In the genomic region with DNA sequence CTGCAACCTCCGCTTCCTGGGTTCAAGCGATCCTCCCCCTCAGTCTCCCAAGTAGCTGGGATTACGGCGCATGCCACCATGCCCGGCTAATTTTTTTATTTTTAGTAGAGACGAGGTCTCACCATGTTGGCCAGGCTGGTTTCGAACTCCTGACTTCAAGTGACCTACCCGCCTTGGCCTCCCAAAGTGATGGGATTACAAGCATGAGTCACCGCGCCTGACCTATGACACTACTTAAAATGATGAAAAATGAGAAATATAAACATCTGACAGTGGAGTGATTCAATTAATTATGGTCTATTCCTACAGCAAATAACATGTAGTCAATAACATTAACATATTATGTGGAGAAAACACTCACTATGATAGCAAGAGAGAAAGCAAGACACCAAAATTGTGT, we compare ENCODE assay signal across 17 cellular contexts. TPM values are rescaled to one million over a fixed set of nuclear protein-coding genes. Genes with fewer than 3 reads are reported as not detected.
DNase-seq lines count a peak whose midpoint lies in the region; ATAC-seq, FAIRE-seq and TF ChIP-seq lines count a peak whose summit lies in the region.
"Had no signal": no experiment of that assay in that cellular context is flagged by ENCODE, and none has a peak within 500 bp of the region (broad histone marks: within the 10 kb centered on the region; RNA-seq: fewer than 3 reads in every experiment).

No MANE protein-coding gene starts in this region.

- intact Hi-C loops in CD8-positive, alpha-beta T cell (cut with DNase I, micrococcal nuclease): loop anchor here (10.0 kb wide), 1 partner anchor 162 kb away; no protein-coding TSS in a partner anchor

- no peak for FAIRE-seq in GM12891 (lab: Jason Lieb, UNC)
- FAIRE-seq: RCC 7860 had no signal

- TF ChIP-seq POLR2A in GM12891 (IDR thresholded peaks at IDR 0.05; ENCODE audit: low read depth, low read length): no peak

- H3K9me3 Mint-ChIP-seq in CD8-positive, alpha-beta T cell: no peaks in the 10 kb centered on the region

- no peak for DNase-seq in CD8-positive, alpha-beta T cell
- DNase-seq in fibroblast of mammary gland (ENCODE audit: low read depth) (peak; percentile 16), anterior cingulate cortex (lab: John Stamatoyannopoulos, UW) (no peak), GM12891 (ENCODE audit: insufficient read length, low spot score) (no peak)
- DNase-seq in effector CD8-positive, alpha-beta T cell (lab: John Stamatoyannopoulos, UW): no peak
- DNase-seq: amygdala; cortex of kidney; GOT3; NCI-H2029; NCI-H524 treated with DMSO at 0.1 percent for 48 hours; stimulated activated naive CD8-positive, alpha-beta T cell treated with anti-CD3 and anti-CD28 coated beads, Interleukin-15, Interleukin-2, amounts not matched to agents 100 U/mL and 50 U/mL, for 24 hours had no signal

- CTCF ChIA-PET in CD8-positive, alpha-beta T cell (lab: Charles Lee): interaction anchor here (2.8 kb wide), 1 partner anchor 83 kb away, joined by 10 read pairs; no protein-coding TSS in a partner anchor

- H3K9me3 ChIP-seq in BLaER1: no peaks in the 10 kb centered on the region
- no peaks in the 10 kb centered on the region for H3K9me3 ChIP-seq in CD8-positive, alpha-beta T cell (ENCODE audit: low read length)

- H3K4me1 ChIP-seq in BLaER1: peaks cover 61% of the 10 kb centered on the region
- H3K4me1 ChIP-seq in CD8-positive, alpha-beta T cell (ENCODE audit: insufficient read depth, low read length): peaks cover 21% of the 10 kb centered on the region

- POLR2A ChIA-PET in CD8-positive, alpha-beta T cell (lab: Charles Lee): interaction anchor here (0.7 kb wide), 1 partner anchor 14 kb away, joined by 5 read pairs; no protein-coding TSS in a partner anchor

- no peak for ATAC-seq in CD8-positive, alpha-beta T cell
- ATAC-seq in HG02623 (IDR thresholded peaks at IDR 0.05; ENCODE audit: unreplicated experiment): no peak
- ATAC-seq: stimulated activated naive CD8-positive, alpha-beta T cell treated with anti-CD3 and anti-CD28 coated beads, Interleukin-15, Interleukin-2, amounts not matched to agents 100 U/mL and 50 U/mL, for 24 hours had no signal

- TF ChIP-seq CTCF in CD8-positive, alpha-beta T cell (IDR thresholded peaks at IDR 0.05): no peak
- TF ChIP-seq CTCF in VCaP (conservative IDR thresholded peaks at IDR 0.05) (no peak), fibroblast of mammary gland (conservative IDR thresholded peaks at IDR 0.05; ENCODE audit: control insufficient read depth, insufficient read depth, low read depth, low read length) (no peak)

- no peak overlapping the region for H3K9ac ChIP-seq in BLaER1

- peaks cover 54% of the 10 kb centered on the region for H3K36me3 ChIP-seq in BLaER1
- no peaks in the 10 kb centered on the region for H3K36me3 ChIP-seq in CD8-positive, alpha-beta T cell (ENCODE audit: insufficient read depth, low read length)

- H4K20me1 ChIP-seq in BLaER1: peaks cover 29% of the 10 kb centered on the region

- peaks cover 48% of the 10 kb centered on the region for H3K4me1 Mint-ChIP-seq in CD8-positive, alpha-beta T cell (ENCODE audit: low read depth)

- H3K4me3 ChIP-seq in BLaER1 (no peak overlapping the region), fibroblast of mammary gland (ENCODE audit: control insufficient read depth, low read depth, low read length) (no peak overlapping the region)
- no peak overlapping the region for H3K4me3 ChIP-seq in CD8-positive, alpha-beta T cell (ENCODE audit: low read depth, low read length)
- H3K4me3 ChIP-seq: lung, skin epidermis had no signal

- no peak overlapping the region for H3K27ac ChIP-seq in BLaER1
- H3K27ac ChIP-seq in CD8-positive, alpha-beta T cell (ENCODE audit: low read depth, low read length): no peak overlapping the region
- peak overlapping the region; percentile 99 for H3K27ac ChIP-seq in VCaP

- no peaks in the 10 kb centered on the region for H3K27me3 Mint-ChIP-seq in CD8-positive, alpha-beta T cell (ENCODE audit: low read depth)

- peaks cover 34% of the 10 kb centered on the region for H3K36me3 Mint-ChIP-seq in CD8-positive, alpha-beta T cell

- H3K27ac Mint-ChIP-seq in CD8-positive, alpha-beta T cell: no peak overlapping the region

- H3K27me3 ChIP-seq in BLaER1: no peaks in the 10 kb centered on the region
- no peaks in the 10 kb centered on the region for H3K27me3 ChIP-seq in CD8-positive, alpha-beta T cell (ENCODE audit: insufficient read depth, low read length)

- H3K4me2 ChIP-seq in BLaER1: peak overlapping the region; percentile 100

- peak overlapping the region; percentile 86 for H3K4me3 Mint-ChIP-seq in CD8-positive, alpha-beta T cell

TF ChIP-seq in GM12891, 5 proteins besides CTCF, POLR2A, EP300 and RAD21:
- no peak for TF ChIP-seq PAX5 (IDR thresholded peaks at IDR 0.05; ENCODE audit: insufficient read depth, low read length, severe bottlenecking)
- no peak for TF ChIP-seq TAF1 (IDR thresholded peaks at IDR 0.05; ENCODE audit: low read depth, low read length)
- no peak for TF ChIP-seq SPI1 (IDR thresholded peaks at IDR 0.05; ENCODE audit: low read depth, low read length)
- TF ChIP-seq POLR2AphosphoS5 (IDR thresholded peaks at IDR 0.05; ENCODE audit: low read depth, low read length): no peak
- TF ChIP-seq POU2F2 (IDR thresholded peaks at IDR 0.05; ENCODE audit: low read depth, low read length): no peak

RNA-seq across cellular contexts. Expression of a gene that starts 2.2 kb away (rescaled TPM):
- total RNA-seq in CD8-positive, alpha-beta T cell: 10 to 100 TPM; 18.9 to 20.6 TPM
- polyA plus RNA-seq in GM12891 (2012; ENCODE audit: low read depth, missing spikeins): 13.5 TPM

RNA-seq across cellular contexts. Expression of a gene that starts 5.7 kb away (rescaled TPM):
- 1 to 10 TPM; 3.3 to 4.8 TPM for total RNA-seq in CD8-positive, alpha-beta T cell
- polyA plus RNA-seq in GM12891 (2012; ENCODE audit: low read depth, missing spikeins): 2.6 TPM

RNA-seq across cellular contexts. Expression of a gene that starts 33.5 kb away (rescaled TPM):
- total RNA-seq in CD8-positive, alpha-beta T cell: 100 to 1,000 TPM; 137 to 140 TPM
- polyA plus RNA-seq in GM12891 (2012; ENCODE audit: low read depth, missing spikeins): 0.04 TPM
